Comparison of ENCODE assay signal across 20 cellular contexts in the genomic region with DNA sequence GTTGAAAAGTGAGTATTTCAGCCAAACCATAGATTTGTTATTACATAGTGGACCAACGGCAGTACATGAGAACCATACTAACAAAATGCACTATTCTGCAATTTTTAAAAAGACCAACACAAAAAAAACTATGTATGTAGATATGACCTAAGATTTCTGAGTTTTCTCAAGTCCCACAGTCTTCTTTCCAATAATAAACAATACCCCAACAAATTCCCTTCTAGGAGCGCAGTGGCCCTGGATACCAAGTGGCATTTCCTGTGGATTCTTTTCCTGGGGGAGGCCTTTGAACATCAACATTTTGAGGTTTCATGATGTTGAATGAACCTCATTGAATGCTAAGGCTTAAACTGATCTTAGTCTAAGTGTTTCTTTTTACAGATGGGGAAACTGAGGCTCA.
DNase-seq lines count a peak whose midpoint lies in the region; TF ChIP-seq lines count a peak whose summit lies in the region.
"Had no signal": no experiment of that assay in that cellular context is flagged by ENCODE, and none has a peak within 500 bp of the region (broad histone marks: within the 10 kb centered on the region; RNA-seq: fewer than 3 reads in every experiment).

No MANE protein-coding gene starts in this region.

- H3K27ac ChIP-seq in mesenchymal stem cell (ENCODE audit: low read length, poor library complexity, severe bottlenecking): no peak overlapping the region
- H3K27ac ChIP-seq: BLaER1, Peyer's patch, SJCRH30 had no signal

- H4K91ac ChIP-seq in mesenchymal stem cell (ENCODE audit: low read length): no peak overlapping the region

- H3K4ac ChIP-seq in mesenchymal stem cell (ENCODE audit: low read depth in 1 of 2, low read length in 2 of 2): no peak overlapping the region

- no peaks in the 10 kb centered on the region for H3K27me3 ChIP-seq in mesenchymal stem cell (ENCODE audit: control insufficient read depth in 1 of 2, insufficient read depth in 1 of 2, low read length in 2 of 2)
- H3K27me3 ChIP-seq: BLaER1, Peyer's patch, SJCRH30 had no signal

- H2BK5ac ChIP-seq in mesenchymal stem cell (ENCODE audit: low read depth, low read length, poor library complexity, severe bottlenecking): no peak overlapping the region

- no peak overlapping the region for H3K4me3 ChIP-seq in mesenchymal stem cell (ENCODE audit: insufficient read depth in 1 of 2, low read depth in 1 of 2, low read length in 2 of 2)
- H3K4me3 ChIP-seq: BLaER1, Peyer's patch, SJCRH30 had no signal

- peak overlapping the region; percentile 52 for H3K27ac Mint-ChIP-seq in chondrocyte (ENCODE audit: unreplicated experiment)
- H3K27ac Mint-ChIP-seq: CD4-positive, alpha-beta T cell; IgD-negative memory B cell had no signal

- no peak overlapping the region for H2AK5ac ChIP-seq in mesenchymal stem cell (ENCODE audit: low read length, severe bottlenecking)

- no peak for TF ChIP-seq CTCF in chondrocyte (IDR thresholded peaks at IDR 0.05)

- no peak overlapping the region for H2AFZ ChIP-seq in mesenchymal stem cell (ENCODE audit: low read depth, low read length)

- H3K36me3 ChIP-seq in mesenchymal stem cell (ENCODE audit: control insufficient read depth in 1 of 2, insufficient read depth in 2 of 2, low read depth in 1 of 2, low read length in 2 of 2): no peaks in the 10 kb centered on the region
- H3K36me3 ChIP-seq: BLaER1, Peyer's patch, SJCRH30 had no signal

- H3K23ac ChIP-seq in mesenchymal stem cell (ENCODE audit: low read length in 2 of 2): no peak overlapping the region

- H2BK15ac ChIP-seq in mesenchymal stem cell (ENCODE audit: low read depth, poor library complexity, severe bottlenecking): no peak overlapping the region

- H3K36me3 Mint-ChIP-seq in chondrocyte (ENCODE audit: low read depth): no peaks in the 10 kb centered on the region
- H3K36me3 Mint-ChIP-seq: IgD-negative memory B cell had no signal

- H3K4me1 ChIP-seq in mesenchymal stem cell (ENCODE audit: control insufficient read depth, insufficient read depth, low read depth, low read length): no peaks in the 10 kb centered on the region
- H3K4me1 ChIP-seq: Peyer's patch, SJCRH30 had no signal

- no peak overlapping the region for H4K8ac ChIP-seq in mesenchymal stem cell (ENCODE audit: low read length)

- no peak overlapping the region for H2BK12ac ChIP-seq in mesenchymal stem cell (ENCODE audit: low read length in 2 of 2)

- H3K4me1 Mint-ChIP-seq in chondrocyte (ENCODE audit: low read depth): peaks cover 25% of the 10 kb centered on the region

- 22% methylated on average over 1 of the region's 2 CpGs for WGBS in mesenchymal stem cell

- H3K9me3 ChIP-seq in mesenchymal stem cell (ENCODE audit: control insufficient read depth, low read length): no peaks in the 10 kb centered on the region
- H3K9me3 ChIP-seq: Peyer's patch, SJCRH30 had no signal

- H3K9ac ChIP-seq in mesenchymal stem cell (ENCODE audit: low read length): no peak overlapping the region
- H3K9ac ChIP-seq: BLaER1 had no signal

- no peak overlapping the region for H2BK120ac ChIP-seq in mesenchymal stem cell (ENCODE audit: low read depth, low read length)

- intact Hi-C loops in cardiac septum (cut with DNase I): no loop called here

- H3K18ac ChIP-seq in mesenchymal stem cell (ENCODE audit: low read depth in 1 of 2, low read length in 2 of 2): no peak overlapping the region

- H3K9me3 Mint-ChIP-seq in chondrocyte (ENCODE audit: low read depth): no peaks in the 10 kb centered on the region
- H3K9me3 Mint-ChIP-seq: CD4-positive, alpha-beta T cell had no signal

- H3K4me3 Mint-ChIP-seq in chondrocyte (ENCODE audit: unreplicated experiment): no peak overlapping the region
- H3K4me3 Mint-ChIP-seq: CD4-positive, alpha-beta T cell; IgD-negative memory B cell had no signal

- H3K79me1 ChIP-seq in mesenchymal stem cell (replicated peaks; ENCODE audit: low read length, poor library complexity, severe bottlenecking): no peaks in the 10 kb centered on the region

- H3K27me3 Mint-ChIP-seq in chondrocyte (ENCODE audit: low read depth): no peaks in the 10 kb centered on the region
- H3K27me3 Mint-ChIP-seq: CD4-positive, alpha-beta T cell; IgD-negative memory B cell had no signal

- no peak overlapping the region for H3K14ac ChIP-seq in mesenchymal stem cell (ENCODE audit: low read length in 2 of 2)

- H3K4me2 ChIP-seq in mesenchymal stem cell (ENCODE audit: low read length, poor library complexity, severe bottlenecking): no peak overlapping the region
- H3K4me2 ChIP-seq: BLaER1 had no signal

- peak; percentile 40 for DNase-seq in M059J (ENCODE audit: low read depth)
- DNase-seq in chondrocyte (ENCODE audit: low spot score): no peak
- peak; percentile 26 for DNase-seq in mesenchymal stem cell
- no peak for DNase-seq in AG20443 (ENCODE audit: low spot score)
- no peak for DNase-seq in activated naive CD4-positive, alpha-beta T cell treated with Interleukin-2 at 50 U/mL for 16 hours
- no peak for DNase-seq in activated gamma-delta T cell treated with Interleukin-2 at 50 U/mL for 16 hours
- no peak for DNase-seq in cardiac septum (ENCODE audit: low spot score)
- DNase-seq: CD4-positive, alpha-beta T cell; COR-L47; DMS 273 treated with DMSO at 0.1 percent for 48 hours; DMS79 treated with DMSO at 0.1 percent for 48 hours; NCI-H1694; NCI-H2081 treated with DMSO at 0.1 percent for 48 hours; NCI-H2171 treated with DMSO at 0.1 percent for 48 hours; NCI-H524 treated with DMSO at 0.1 percent for 48 hours; NCI-H82; Peyer's patch; SJCRH30 had no signal

Comparison
In these comparisons a context has a peak if more than half of its experiments do, and no peak if none do; other contexts are left out.
1. DNase-seq: peak in M059J (single experiment) and mesenchymal stem cell (single experiment); none in chondrocyte (single experiment), AG20443 (single experiment), activated naive CD4-positive, alpha-beta T cell treated with Interleukin-2 at 50 U/mL for 16 hours (single experiment), activated gamma-delta T cell treated with Interleukin-2 at 50 U/mL for 16 hours (single experiment) and cardiac septum (single experiment).